Comparison of ENCODE assay signal across 1 cellular context in the genomic region with DNA sequence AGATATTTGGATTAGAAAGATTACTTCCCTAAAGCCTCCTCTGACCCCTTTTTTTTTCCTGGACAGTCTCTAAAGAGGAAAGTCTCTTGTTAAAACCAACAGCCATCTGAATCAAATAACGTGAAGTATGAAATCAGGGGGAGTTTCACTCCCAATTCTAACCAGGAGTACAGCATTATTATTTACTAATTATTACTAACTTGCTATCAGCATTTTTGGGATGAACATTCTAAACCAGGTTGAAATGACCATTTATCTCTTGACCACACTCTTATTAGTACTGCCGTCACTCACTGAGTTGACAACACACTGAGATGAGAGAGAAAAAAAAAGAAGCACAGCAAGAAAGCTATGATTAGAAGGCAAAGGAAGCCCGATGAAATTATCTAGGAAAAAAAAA.
TF ChIP-seq lines count a peak whose summit lies in the region.

No MANE protein-coding gene starts in this region.

TF ChIP-seq in IMR-90, 13 proteins besides CTCF, POLR2A, EP300 and RAD21:
- TF ChIP-seq MAZ (IDR thresholded peaks at IDR 0.05; ENCODE audit: borderline replicate concordance, low read depth, low read length) (no peak), FOS (IDR thresholded peaks at IDR 0.05; ENCODE audit: low read depth, low read length) (no peak), CHD1 (IDR thresholded peaks at IDR 0.05; ENCODE audit: low read depth, low read length) (no peak), MAFK (IDR thresholded peaks at IDR 0.05; ENCODE audit: low read depth, low read length) (no peak), RCOR1 (IDR thresholded peaks at IDR 0.05; ENCODE audit: insufficient replicate concordance, low read length) (no peak), USF2 (IDR thresholded peaks at IDR 0.05; ENCODE audit: low read depth, low read length) (no peak), RFX5 (IDR thresholded peaks at IDR 0.05; ENCODE audit: low read depth, low read length) (no peak)
- TF ChIP-seq, protein P1, sequence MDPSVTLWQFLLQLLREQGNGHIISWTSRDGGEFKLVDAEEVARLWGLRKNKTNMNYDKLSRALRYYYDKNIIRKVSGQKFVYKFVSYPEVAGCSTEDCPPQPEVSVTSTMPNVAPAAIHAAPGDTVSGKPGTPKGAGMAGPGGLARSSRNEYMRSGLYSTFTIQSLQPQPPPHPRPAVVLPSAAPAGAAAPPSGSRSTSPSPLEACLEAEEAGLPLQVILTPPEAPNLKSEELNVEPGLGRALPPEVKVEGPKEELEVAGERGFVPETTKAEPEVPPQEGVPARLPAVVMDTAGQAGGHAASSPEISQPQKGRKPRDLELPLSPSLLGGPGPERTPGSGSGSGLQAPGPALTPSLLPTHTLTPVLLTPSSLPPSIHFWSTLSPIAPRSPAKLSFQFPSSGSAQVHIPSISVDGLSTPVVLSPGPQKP (IDR thresholded peaks at IDR 0.05; ENCODE audit: borderline replicate concordance, low read depth, low read length), result no peak
